ENCODE assay signal across 1 cellular context in the genomic region with DNA sequence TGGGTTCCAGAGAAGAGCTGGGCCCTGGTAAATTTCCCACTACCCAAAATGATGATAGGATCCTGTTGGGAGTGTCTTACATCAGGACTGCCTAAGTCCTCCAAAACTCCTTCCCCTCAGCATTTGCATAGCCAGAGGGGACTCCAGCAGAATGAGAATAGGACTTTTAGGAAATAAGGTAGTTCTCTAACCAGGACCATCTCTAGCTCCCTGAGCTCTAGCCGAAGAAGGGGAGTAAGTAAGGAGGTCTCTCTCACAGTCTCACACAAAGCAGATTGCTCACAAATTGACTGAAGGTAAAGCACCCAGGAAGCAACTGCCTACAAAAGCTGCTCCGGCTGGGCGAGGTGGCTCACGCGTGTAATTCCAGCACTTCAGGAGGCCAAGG.
TF ChIP-seq lines count a peak whose summit lies in the region.

No MANE protein-coding gene starts in this region.

TF ChIP-seq in A549, 52 proteins besides CTCF, POLR2A, EP300 and RAD21:
- no peak for TF ChIP-seq POLR2AphosphoS2 (conservative IDR thresholded peaks at IDR 0.05; ENCODE audit: low read length)
